ENCODE assay signal across 14 cellular contexts in the genomic region with DNA sequence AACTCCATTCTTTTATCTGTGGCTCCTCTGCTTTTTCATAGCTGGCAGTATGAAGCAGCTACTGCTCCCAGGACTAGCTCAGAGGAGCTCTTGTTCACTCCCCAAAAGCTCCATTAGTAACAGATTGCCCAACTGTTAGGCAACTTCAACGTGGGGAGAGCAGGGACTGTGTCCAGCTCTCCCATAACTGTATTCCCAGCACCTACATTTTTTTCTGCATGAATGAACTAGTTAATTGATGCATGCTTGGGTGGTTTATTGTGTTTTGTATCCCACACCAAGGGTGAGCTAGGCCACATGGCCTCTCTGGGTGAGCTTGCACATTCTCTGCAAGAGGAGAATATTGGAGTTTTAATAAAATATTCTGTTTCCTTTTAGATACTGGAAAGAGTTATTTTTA. TPM values are rescaled to one million over a fixed set of nuclear protein-coding genes. Genes with fewer than 3 reads are reported as not detected.
DNase-seq lines count a peak whose midpoint lies in the region; ATAC-seq, FAIRE-seq and TF ChIP-seq lines count a peak whose summit lies in the region.
"Had no signal": no experiment of that assay in that cellular context is flagged by ENCODE, and none has a peak within 500 bp of the region (broad histone marks: within the 10 kb centered on the region; RNA-seq: fewer than 3 reads in every experiment).

No MANE protein-coding gene starts in this region.

- CTCF ChIA-PET in H1 (lab: Charles Lee; ENCODE audit: partially characterized antibody), result interaction anchor here (0.9 to 1.6 kb wide), 3 partner anchors 32 to 115 kb away, joined by 4 to 6 read pairs (median 4); no protein-coding TSS in a partner anchor

- TF ChIP-seq EP300 in H1 (IDR thresholded peaks at IDR 0.05; ENCODE audit: borderline replicate concordance in 1 of 2, low read depth in 2 of 2, low read length in 2 of 2), result no peak

- ATAC-seq in GM23338, result no peak

- no peaks in the 10 kb centered on the region for H3K23me2 ChIP-seq in H1 (ENCODE audit: low read depth, low read length)

- no peak overlapping the region for H3K4ac ChIP-seq in H1 (replicated peaks; ENCODE audit: insufficient read length, low read depth, low read length)

- H3K79me2 ChIP-seq in GM23338 (replicated peaks; ENCODE audit: insufficient read depth) (no peaks in the 10 kb centered on the region), H1 (ENCODE audit: control insufficient read depth in 1 of 2, insufficient read depth in 2 of 2, low read length in 2 of 2) (no peaks in the 10 kb centered on the region)

- WGBS in H1 (ENCODE audit: extremely low coverage in 1 of 2, insufficient coverage in 1 of 2, insufficient read length in 1 of 2, insufficient replicate concordance in 2 of 2, low coverage in 1 of 2, low lambda C conversion rate in 2 of 2, missing lambda C conversion rate in 1 of 2), 2 experiments, result 86% methylated on average over 1 of the region's 1 CpG; no CpG with 5 or more reads in 1 of the 2 experiments

- H2BK15ac ChIP-seq in H1 (ENCODE audit: low read length), result no peak overlapping the region

- H3K14ac ChIP-seq in H1 (ENCODE audit: insufficient read length), result no peak overlapping the region

- peaks cover 0 to 3% of the 10 kb centered on the region in 2 experiments; a peak in 1 of 4 replicates for H3K9me3 ChIP-seq in H1 (ENCODE audit: insufficient read depth in 2 of 2, low read depth in 1 of 2, low read length in 1 of 2)
- H3K9me3 ChIP-seq in neuron (ENCODE audit: low read length), result no peaks in the 10 kb centered on the region
- H3K9me3 ChIP-seq: SK-N-SH had no signal

- H3K36me3 ChIP-seq in GM23338 (ENCODE audit: insufficient read depth) (0 out of 2 replicates have a peak, but pooled peaks cover 5% of the 10 kb centered on the region), H1 (ENCODE audit: control insufficient read depth in 2 of 4, insufficient read depth in 4 of 4, low read length in 3 of 4) (peaks cover 0 to 5% (median 2%) of the 10 kb centered on the region in 4 experiments; a peak in 2 of 8 replicates), neuron (ENCODE audit: insufficient read depth, low read length) (no peaks in the 10 kb centered on the region), brain microvascular endothelial cell (replicated peaks) (no peaks in the 10 kb centered on the region)

- peak overlapping the region; percentile 10; the same call in 1 of the 2 replicates for H3K27ac Mint-ChIP-seq in GM23338
- H3K27ac Mint-ChIP-seq: activated naive CD8-positive, alpha-beta T cell treated with anti-CD3 and anti-CD28 coated beads, Interleukin-2, amount 10 ng/mL, durations not matched to agents 7 days and 5 days had no signal

- H3K4me3 Mint-ChIP-seq in GM23338, result no peak overlapping the region
- H3K4me3 Mint-ChIP-seq: activated naive CD8-positive, alpha-beta T cell treated with anti-CD3 and anti-CD28 coated beads, Interleukin-2, amount 10 ng/mL, durations not matched to agents 7 days and 5 days had no signal

- no peak overlapping the region for H2BK12ac ChIP-seq in H1 (ENCODE audit: low read depth, low read length)

- H2AK5ac ChIP-seq in H1 (ENCODE audit: low read depth, low read length), result no peak overlapping the region

- FAIRE-seq in H1 (lab: Jason Lieb, UNC), result no peak
- FAIRE-seq: endothelial cell of umbilical vein had no signal

- no peak overlapping the region for H2BK20ac ChIP-seq in H1 (ENCODE audit: low read length)

- H3K23ac ChIP-seq in H1 (ENCODE audit: insufficient read length), result no peak overlapping the region

- H3K4me1 ChIP-seq in GM23338 (ENCODE audit: insufficient read depth) (peaks cover 32% of the 10 kb centered on the region), H1 (replicated peaks in 1 of 4; ENCODE audit: control insufficient read depth in 3 of 4, insufficient read depth in 4 of 4, low read length in 3 of 4) (peaks cover 0 to 9% (median 2%) of the 10 kb centered on the region in 4 experiments; a peak in 3 of 7 replicates), neuron (ENCODE audit: insufficient read depth, low read length) (peaks cover 12% of the 10 kb centered on the region)

- H3K9me2 ChIP-seq in GM23338 (ENCODE audit: insufficient read depth), result no peaks in the 10 kb centered on the region; the same call in 1 of the 2 replicates
- H3K9me2 ChIP-seq: SK-N-SH had no signal

- H3K27me3 ChIP-seq in GM23338 (ENCODE audit: insufficient read depth), result no peaks in the 10 kb centered on the region
- H3K27me3 ChIP-seq in H1 (replicated peaks in 1 of 4; ENCODE audit: control insufficient read depth in 3 of 4, extremely low read depth in 1 of 4, insufficient read depth in 3 of 4, low read length in 3 of 4), result no peaks in the 10 kb centered on the region
- no peaks in the 10 kb centered on the region for H3K27me3 ChIP-seq in neuron (ENCODE audit: insufficient read depth, low read length)
- no peaks in the 10 kb centered on the region for H3K27me3 ChIP-seq in brain microvascular endothelial cell (replicated peaks)

- in situ Hi-C loops in brain microvascular endothelial cell (cut with HindIII; ENCODE audit: low pct_ligation_motif_present, low sequenced_read_pairs), result no loop called here

- H4K20me1 ChIP-seq in GM23338 (replicated peaks; ENCODE audit: insufficient read depth), result no peaks in the 10 kb centered on the region
- no peaks in the 10 kb centered on the region for H4K20me1 ChIP-seq in H1 (replicated peaks in 1 of 2; ENCODE audit: control insufficient read depth in 1 of 2, insufficient read depth in 2 of 2, low read length in 2 of 2)

- peaks cover 9% of the 10 kb centered on the region for H3K27me3 Mint-ChIP-seq in GM23338 (ENCODE audit: insufficient read depth, low read depth, poor library complexity)

- TF ChIP-seq CTCF in GM23338 (conservative IDR thresholded peaks at IDR 0.05; ENCODE audit: low read depth in 2 of 2) (no peak), H1 (IDR thresholded peaks at IDR 0.05; ENCODE audit: control extremely low read depth in 1 of 3, insufficient read depth in 1 of 3, low read depth in 1 of 3, low read length in 3 of 3) (no peak), brain microvascular endothelial cell (IDR thresholded peaks at IDR 0.05; ENCODE audit: low read depth, low read length, missing control alignments) (no peak)

- POLR2A ChIA-PET in H1 (lab: Charles Lee; ENCODE audit: partially characterized antibody), result no interaction called here

- H3K4me1 Mint-ChIP-seq in GM23338, result peaks cover 33% of the 10 kb centered on the region
- H3K4me1 Mint-ChIP-seq: activated naive CD8-positive, alpha-beta T cell treated with anti-CD3 and anti-CD28 coated beads, Interleukin-2, amount 10 ng/mL, durations not matched to agents 7 days and 5 days had no signal

- H3F3A ChIP-seq in GM23338 (replicated peaks; ENCODE audit: low read depth), result no peaks in the 10 kb centered on the region

- no peak overlapping the region for H3K18ac ChIP-seq in H1 (ENCODE audit: extremely low read depth, low read length)

- no peak overlapping the region for H3K56ac ChIP-seq in H1 (replicated peaks; ENCODE audit: insufficient read length, low read depth, low read length)

- H3K27ac ChIP-seq in GM23338 (ENCODE audit: low read depth) (0 out of 2 replicates have a peak overlapping the region, but pooled peaks have one; percentile 20), H1 (ENCODE audit: low read depth, low read length) (no peak overlapping the region), brain microvascular endothelial cell (no peak overlapping the region)

- H4K91ac ChIP-seq in H1 (replicated peaks; ENCODE audit: insufficient read length, low read length), result no peak overlapping the region

- no peak overlapping the region for H4K5ac ChIP-seq in H1 (ENCODE audit: insufficient read length, low read depth, low read length)

- peaks cover 29% of the 10 kb centered on the region for H3K36me3 Mint-ChIP-seq in GM23338 (ENCODE audit: low read depth)
- H3K36me3 Mint-ChIP-seq: activated naive CD8-positive, alpha-beta T cell treated with anti-CD3 and anti-CD28 coated beads, Interleukin-2, amount 10 ng/mL, durations not matched to agents 7 days and 5 days had no signal

- H3K9me3 Mint-ChIP-seq in GM23338, result peaks cover 8% of the 10 kb centered on the region; the same call in 2 of the 3 replicates
- H3K9me3 Mint-ChIP-seq: activated naive CD8-positive, alpha-beta T cell treated with anti-CD3 and anti-CD28 coated beads, Interleukin-2, amount 10 ng/mL, durations not matched to agents 7 days and 5 days had no signal

- no peak for TF ChIP-seq RAD21 in H1 (IDR thresholded peaks at IDR 0.05 in 1 of 2, conservative IDR thresholded peaks at IDR 0.05 in 1 of 2; ENCODE audit: low read depth in 2 of 2, low read length in 2 of 2)

- no peak for TF ChIP-seq POLR2A in H1 (IDR thresholded peaks at IDR 0.05; ENCODE audit: control extremely low read depth in 1 of 2, low read depth in 2 of 2, low read length in 2 of 2)

- DNase-seq in GM23338 (ENCODE audit: low spot score) (no peak), NCI-H446 (lab: John Stamatoyannopoulos, UW) (peak; percentile 65 to 95), H1 (ENCODE audit: low read depth in 1 of 2, low spot score in 2 of 2) (no peak), HUDEP-2 (lab: John Stamatoyannopoulos, UW; ENCODE audit: unreplicated experiment in 76 of 76) (no peak), SW 1271 (lab: John Stamatoyannopoulos, UW) (no peak), brain microvascular endothelial cell (no peak)
- DNase-seq: activated CD4-positive, alpha-beta T cell treated with anti-CD3 and anti-CD28 coated beads, Interleukin-2, amount 50 U/mL, for 48 hours; activated naive CD8-positive, alpha-beta T cell treated with anti-CD3 and anti-CD28 coated beads, Interleukin-2, amount 10 ng/mL, durations not matched to agents 7 days and 5 days; HCEC 1CT; islet precursor cell; NCI-H2029; SK-N-SH had no signal

- no peak overlapping the region for H3K9ac ChIP-seq in H1 (replicated peaks in 1 of 4; ENCODE audit: extremely low read depth in 1 of 4, low read depth in 3 of 4, low read length in 3 of 4)
- H3K9ac ChIP-seq: SK-N-SH had no signal

- H2AFZ ChIP-seq in GM23338 (no peak overlapping the region), H1 (ENCODE audit: low read length) (no peak overlapping the region), neuron (ENCODE audit: low read depth, low read length) (peak overlapping the region; percentile 33)

- H4K8ac ChIP-seq in H1 (ENCODE audit: extremely low read depth, insufficient read depth, low read length), result no peak overlapping the region

- peak overlapping the region; percentile 26 for H2BK120ac ChIP-seq in H1 (replicated peaks; ENCODE audit: low read depth, low read length)

- H3K4me2 ChIP-seq in GM23338 (no peak overlapping the region), H1 (ENCODE audit: insufficient read depth in 1 of 2, low read depth in 2 of 2, low read length in 2 of 2) (no peak overlapping the region)
- H3K4me2 ChIP-seq: SK-N-SH had no signal

- H3K79me1 ChIP-seq in H1 (ENCODE audit: low read depth, low read length), result no peaks in the 10 kb centered on the region

- no peak overlapping the region for H2BK5ac ChIP-seq in H1 (ENCODE audit: low read depth, low read length)

- H3K4me3 ChIP-seq in GM23338 (no peak overlapping the region), H1 (ENCODE audit: extremely low read depth in 1 of 4, insufficient read depth in 2 of 4, low read depth in 3 of 4, low read length in 4 of 4) (no peak overlapping the region), neuron (ENCODE audit: low read length) (no peak overlapping the region), brain microvascular endothelial cell (ENCODE audit: low read depth, low read length) (no peak overlapping the region)

RNA-seq across cellular contexts. Expression of gene STON2, which starts 15.2 kb away (rescaled TPM):
- 65.4 and 71.0 TPM in 2 replicates for total RNA-seq in GM23338 (2014; rRNA removed; shearing (Covaris generic))
- polyA plus RNA-seq in GM23338 (2016; fragmentation: Nextera tagmentation; extraction: Ambion mirVana) (8.2 and 9.5 TPM in 2 replicates), H1 (2011; rRNA removed) (8.2 and 8.9 TPM in 2 replicates)
- total RNA-seq in H1 (2021; fragmentation: NEBNext Ultra II Directional; extraction: Animal tissue kit (Norgen Biotek cat#: 25700)), result 50.0 TPM in 2 replicates
- polyA plus RNA-seq in H1 (2011; cell fraction: cytosol; rRNA removed), result 9.2 TPM
- polyA plus RNA-seq in H1 (2011; cell fraction: nucleus; rRNA removed), result 17.7 TPM
- 7.4 to 15.0 TPM (median 10.7 TPM) in 4 replicates for polyA plus RNA-seq in H1 (2012, experiment 1 of 2)
- 0.85 TPM for polyA plus RNA-seq in H1 (2012, experiment 2 of 2)
- polyA plus RNA-seq in H1 (2013, experiment 1 of 2), result 12.7 TPM
- polyA plus RNA-seq in H1 (2013, experiment 2 of 2), result 11.8 TPM
- polyA minus RNA-seq in H1 (2011; rRNA and poly(A)+ RNA removed), result 110 and 154 TPM in 2 replicates
- 38.5 TPM for polyA minus RNA-seq in H1 (2011; cell fraction: cytosol; rRNA and poly(A)+ RNA removed)
- polyA minus RNA-seq in H1 (2011; cell fraction: nucleus; rRNA and poly(A)+ RNA removed), result 89.6 TPM
- total RNA-seq: activated naive CD8-positive, alpha-beta T cell treated with anti-CD3 and anti-CD28 coated beads, Interleukin-2, amount 10 ng/mL, durations not matched to agents 7 days and 5 days; endothelial cell of umbilical vein had no signal
- polyA plus RNA-seq: endothelial cell of umbilical vein, SK-N-SH had no signal

Comparison
In these comparisons a context has a peak if more than half of its experiments do, and no peak if none do; other contexts are left out.
1. DNase-seq: peak in NCI-H446 (2 of 2); none in GM23338 (single experiment), H1 (0 of 2), HUDEP-2 (0 of 76), SW 1271 (0 of 2) and brain microvascular endothelial cell (single experiment).